In genomic region chr5:107542428-107542827, GRCh38 we compare ENCODE assay signal across 8 cellular contexts.
DNase-seq lines count a peak whose midpoint lies in the region; ATAC-seq and TF ChIP-seq lines count a peak whose summit lies in the region.

No MANE protein-coding gene starts in this region.

- TF ChIP-seq POLR2A in suprapubic skin (IDR thresholded peaks at IDR 0.05): no peak

- H3K27ac ChIP-seq in SJSA1 (no peak overlapping the region), right atrium auricular region (peak overlapping the region; percentile 72 to 85), suprapubic skin (peak overlapping the region; percentile 83), MM.1S (ENCODE audit: low read length) (no peak overlapping the region)

- TF ChIP-seq CTCF in AG10803 (conservative IDR thresholded peaks at IDR 0.05; ENCODE audit: low read length) (no peak), right atrium auricular region (IDR thresholded peaks at IDR 0.05) (no peak), suprapubic skin (IDR thresholded peaks at IDR 0.05) (no peak), MM.1S (IDR thresholded peaks at IDR 0.05; ENCODE audit: low read length) (no peak)

- H3K36me3 ChIP-seq in SJSA1: no peaks in the 10 kb centered on the region
- H3K36me3 ChIP-seq in right atrium auricular region: no peaks in the 10 kb centered on the region
- H3K36me3 ChIP-seq in suprapubic skin: no peaks in the 10 kb centered on the region
- H3K36me3 ChIP-seq in MM.1S (replicated peaks; ENCODE audit: insufficient read depth, low read length): no peaks in the 10 kb centered on the region

- H3K9me2 ChIP-seq in MM.1S (replicated peaks; ENCODE audit: insufficient read depth, low read length): no peaks in the 10 kb centered on the region

- H3K4me1 ChIP-seq in SJSA1 (replicated peaks) (peaks cover 18% of the 10 kb centered on the region), right atrium auricular region (peaks cover 0 to 47% of the 10 kb centered on the region in 2 donors), suprapubic skin (peaks cover 37% of the 10 kb centered on the region), MM.1S (ENCODE audit: low read length) (no peaks in the 10 kb centered on the region)

- H3K79me2 ChIP-seq in MM.1S (ENCODE audit: low read length): no peaks in the 10 kb centered on the region

- H4K20me1 ChIP-seq in MM.1S (ENCODE audit: insufficient read depth, low read length): no peaks in the 10 kb centered on the region

- H3K4me2 ChIP-seq in MM.1S (ENCODE audit: low read depth, low read length): no peak overlapping the region

- TF ChIP-seq EP300 in suprapubic skin (IDR thresholded peaks at IDR 0.05): no peak

- WGBS in suprapubic skin: 9% methylated on average over 4 of the region's 4 CpGs

- no peaks in the 10 kb centered on the region for H3K9me3 ChIP-seq in SJSA1 (replicated peaks)
- H3K9me3 ChIP-seq in right atrium auricular region: no peaks in the 10 kb centered on the region
- no peaks in the 10 kb centered on the region for H3K9me3 ChIP-seq in suprapubic skin
- no peaks in the 10 kb centered on the region for H3K9me3 ChIP-seq in MM.1S (replicated peaks; ENCODE audit: insufficient read depth, low read length)

- DNase-seq in AG10803 (ENCODE audit: low read depth) (peak; percentile 67), SJSA1 (ENCODE audit: low read depth in 1 of 2, low spot score in 2 of 2) (peak; percentile 69 to 79), right atrium auricular region (ENCODE audit: low spot score) (peak; percentile 92), suprapubic skin (ENCODE audit: low spot score in 2 of 2) (peak; percentile 87 to 92), MM.1S (no peak)
- no peak for DNase-seq in stimulated activated CD4-positive, alpha-beta T cell treated with anti-CD3 and anti-CD28 coated beads, Interleukin-4, amount 100 ng/mL, for 24 hours

- H3K9ac ChIP-seq in MM.1S (ENCODE audit: low read length): no peak overlapping the region

- no peaks in the 10 kb centered on the region for H3F3A ChIP-seq in MM.1S (ENCODE audit: insufficient read depth, low read length)

- no peak overlapping the region for H2AFZ ChIP-seq in MM.1S (ENCODE audit: low read length)

- ATAC-seq in HG03039 (IDR thresholded peaks at IDR 0.05; ENCODE audit: unreplicated experiment): peak; percentile 47
- no peak for ATAC-seq in GM19397 (IDR thresholded peaks at IDR 0.05; ENCODE audit: unreplicated experiment)

- H3K4me3 ChIP-seq in AG10803 (ENCODE audit: low read length) (no peak overlapping the region; the same call in 1 of the 2 replicates), SJSA1 (no peak overlapping the region), right atrium auricular region (peak overlapping the region in 1 of 2 donors; percentile 9), suprapubic skin (peak overlapping the region; percentile 12), MM.1S (ENCODE audit: low read length) (no peak overlapping the region)

- H3K27me3 ChIP-seq in SJSA1 (replicated peaks): no peaks in the 10 kb centered on the region
- no peaks in the 10 kb centered on the region for H3K27me3 ChIP-seq in right atrium auricular region
- no peaks in the 10 kb centered on the region for H3K27me3 ChIP-seq in suprapubic skin
- H3K27me3 ChIP-seq in MM.1S (replicated peaks; ENCODE audit: insufficient read depth, low read length): no peaks in the 10 kb centered on the region

Comparison
In these comparisons a context has a peak if more than half of its experiments do, and no peak if none do; other contexts are left out.
1. DNase-seq: peak in AG10803 (single experiment), SJSA1 (2 of 2), right atrium auricular region (single experiment) and suprapubic skin (2 of 2); none in stimulated activated CD4-positive, alpha-beta T cell treated with anti-CD3 and anti-CD28 coated beads, Interleukin-4, amount 100 ng/mL, for 24 hours (single experiment) and MM.1S (single experiment).
2. H3K27ac ChIP-seq: peak in right atrium auricular region (2 of 2) and suprapubic skin (single experiment); none in SJSA1 (single experiment) and MM.1S (single experiment).